22 cellular contexts compared by ENCODE assay signal in genomic region chr6:37840940-37841300, GRCh38. TPM values are rescaled to one million over a fixed set of nuclear protein-coding genes. Genes with fewer than 3 reads are reported as not detected.
DNase-seq lines count a peak whose midpoint lies in the region; ATAC-seq, FAIRE-seq and TF ChIP-seq lines count a peak whose summit lies in the region.
"Had no signal": no experiment of that assay in that cellular context is flagged by ENCODE, and none has a peak within 500 bp of the region (broad histone marks: within the 10 kb centered on the region; RNA-seq: fewer than 3 reads in every experiment).

No MANE protein-coding gene starts in this region.

- H3K27me3 Mint-ChIP-seq in CD14-positive monocyte (ENCODE audit: low read depth in 3 of 3): no peaks in the 10 kb centered on the region

- no peak for TF ChIP-seq EP300 in K562 (IDR thresholded peaks at IDR 0.05; ENCODE audit: low read length)

- H3K4me1 ChIP-seq in K562 (replicated peaks in 1 of 2; ENCODE audit: control insufficient read depth in 2 of 2, insufficient read depth in 2 of 2, low read length in 2 of 2): peaks cover 2 to 17% of the 10 kb centered on the region in 2 experiments; a peak in 4 of 5 replicates
- H3K4me1 ChIP-seq: parathyroid adenoma had no signal

- intact Hi-C loops in CD14-positive monocyte (cut with micrococcal nuclease): no loop called here
- intact Hi-C loops in K562 (cut with micrococcal nuclease): loop anchor here (2.0 kb wide), 1 partner anchor 22 kb away; the partner anchor contains the start of gene ZFAND3

- H4K20me1 ChIP-seq in K562 (replicated peaks; ENCODE audit: control insufficient read depth, insufficient read depth, low read length): no peaks in the 10 kb centered on the region

- H3K79me2 ChIP-seq in K562 (ENCODE audit: control insufficient read depth, insufficient read depth, low read length): peaks cover 65% of the 10 kb centered on the region

- no peak overlapping the region for H3K4me2 ChIP-seq in K562 (ENCODE audit: insufficient read depth, low read length)

- WGBS in K562 (ENCODE audit: insufficient coverage, low coverage, missing lambda C conversion rate): 67% methylated on average over 1 of the region's 1 CpG

- TF ChIP-seq RAD21 in K562 (CRISPR knock-in tag; conservative IDR thresholded peaks at IDR 0.05 in 1 of 2, IDR thresholded peaks at IDR 0.05 in 1 of 2): no peak

- in situ Hi-C loops in K562 (cut with MboI): no loop called here

- FAIRE-seq in K562 (lab: Jason Lieb, UNC) (no peak), urothelium cell line (lab: Jason Lieb, UNC) (no peak)
- FAIRE-seq: astrocyte, H1, RCC 7860, TTC549 had no signal

- H3K27ac ChIP-seq in K562 (ENCODE audit: extremely low read depth, low read depth, low read length): no peak overlapping the region; the same call in 2 of the 3 replicates
- H3K27ac ChIP-seq: C4-2B, coronary artery, foreskin keratinocyte, parathyroid adenoma, skin epidermis, thyroid gland had no signal

- no peak overlapping the region for H2AFZ ChIP-seq in K562 (ENCODE audit: low read depth, low read length)
- H2AFZ ChIP-seq: parathyroid adenoma had no signal

- peaks cover 59% of the 10 kb centered on the region for H3K4me1 Mint-ChIP-seq in CD14-positive monocyte

- peaks cover 0 to 3% (median 0%) of the 10 kb centered on the region in 7 donors for H3K9me3 Mint-ChIP-seq in CD14-positive monocyte
- H3K9me3 Mint-ChIP-seq: activated T-helper 2 cell treated with anti-CD3 and anti-CD28 coated beads, Interferon-gamma antibody, Interleukin-2, Interleukin-4, amounts not matched to agents 10 μg/mL and 5 μg/mL and 100 μg/mL, durations not matched to agents 14 hours and 24 hours and 36 hours had no signal

- no peaks in the 10 kb centered on the region for H3K9me3 ChIP-seq in K562 (replicated peaks; ENCODE audit: control insufficient read depth, insufficient read depth, low read depth, low read length)
- H3K9me3 ChIP-seq: thyroid gland had no signal

- CTCF ChIA-PET in GM10248 (lab: Yijun Ruan, JAX) (interaction anchor here (1.5 kb wide), 1 partner anchor 47 kb away, joined by 3 read pairs; no protein-coding TSS in a partner anchor), K562 (lab: Yijun Ruan, JAX; ENCODE audit: low intra/inter-chr PET ratio) (no interaction called here)

- no peak overlapping the region for H3K4me3 ChIP-seq in K562
- H3K4me3 ChIP-seq: coronary artery, skin epidermis, thyroid gland had no signal

- TF ChIP-seq POLR2A in K562 (conservative IDR thresholded peaks at IDR 0.05): no peak

- H3K27ac Mint-ChIP-seq in CD14-positive monocyte: peak overlapping the region in 6 of 7 donors; percentile 43 to 90 (median 74)
- H3K27ac Mint-ChIP-seq: activated T-helper 2 cell treated with anti-CD3 and anti-CD28 coated beads, Interferon-gamma antibody, Interleukin-2, Interleukin-4, amounts not matched to agents 10 μg/mL and 5 μg/mL and 100 μg/mL, durations not matched to agents 14 hours and 24 hours and 36 hours had no signal

- DNase-seq in CD14-positive monocyte (ENCODE audit: low spot score) (no peak), GM10248 (ENCODE audit: extremely low spot score) (peak; percentile 36), K562 (ENCODE audit: extremely low read depth in 1 of 4, low spot score in 3 of 4) (no peak), urothelium cell line (ENCODE audit: low spot score) (no peak)
- DNase-seq in stimulated activated CD4-positive, alpha-beta T cell treated with anti-CD3 and anti-CD28 coated beads, Interleukin-15, amount 100 ng/mL, for 24 hours: no peak
- DNase-seq: activated CD4-positive, alpha-beta T cell treated with anti-CD3 and anti-CD28 coated beads, Interleukin-2, amount 50 U/mL, for 48 hours; foreskin keratinocyte; MM.1S; NCI-H2081; NCI-H526 treated with DMSO at 0.1 percent for 48 hours; thyroid gland had no signal

- BruUV-seq in K562 (replicated peaks; lab: Mats Ljungman, UMichigan): no TSS peak

- no peak overlapping the region for H3K9ac ChIP-seq in K562 (ENCODE audit: insufficient read depth in 1 of 2, low read depth in 2 of 2, low read length in 2 of 2)
- H3K9ac ChIP-seq: parathyroid adenoma had no signal

- H3K9me1 ChIP-seq in K562 (ENCODE audit: control insufficient read depth, insufficient read depth, low read length): no peaks in the 10 kb centered on the region

- POLR2A ChIA-PET in GM10248 (lab: Yijun Ruan, JAX) (no interaction called here), K562 (lab: Yijun Ruan, JAX) (interaction anchor here (0.9 to 1.5 kb wide), 4 partner anchors 10 to 22 kb away, joined by 3 to 9 read pairs (median 5); partner anchors contain the start of gene ZFAND3)

- ATAC-seq in HG03097 (IDR thresholded peaks at IDR 0.05; ENCODE audit: low FRiP score, unreplicated experiment): peak; percentile 54
- ATAC-seq in K562: no peak
- ATAC-seq in HG03442 (IDR thresholded peaks at IDR 0.05; ENCODE audit: unreplicated experiment): no peak
- ATAC-seq: foreskin keratinocyte had no signal

- H3K27me3 ChIP-seq in K562 (ENCODE audit: control insufficient read depth in 2 of 2, insufficient read depth in 2 of 2, low read length in 2 of 2): no peaks in the 10 kb centered on the region
- H3K27me3 ChIP-seq: foreskin keratinocyte, thyroid gland had no signal

- peaks cover 3% of the 10 kb centered on the region; the same call in 1 of the 3 replicates for H3K36me3 ChIP-seq in K562 (ENCODE audit: control insufficient read depth, insufficient read depth, low read length)
- H3K36me3 ChIP-seq: thyroid gland had no signal

- no peak for TF ChIP-seq CTCF in CD14-positive monocyte (IDR thresholded peaks at IDR 0.05)
- no peak for TF ChIP-seq CTCF in GM10248 (IDR thresholded peaks at IDR 0.05; ENCODE audit: control extremely low read depth, extremely low read depth, low read depth, missing control alignments)
- no peak for TF ChIP-seq CTCF in K562 (IDR thresholded peaks at IDR 0.05 in 2 of 3, conservative IDR thresholded peaks at IDR 0.05 in 1 of 3; ENCODE audit: insufficient read depth in 2 of 3, low read depth in 1 of 3, low read length in 3 of 3)

- no peak overlapping the region for H3K4me3 Mint-ChIP-seq in CD14-positive monocyte

- H3K36me3 Mint-ChIP-seq in CD14-positive monocyte: peaks cover 8 to 28% of the 10 kb centered on the region in 2 donors

TF ChIP-seq in K562, 482 proteins besides CTCF, POLR2A, EP300 and RAD21:
- TF ChIP-seq ZNF75A (CRISPR knock-in tag; IDR thresholded peaks at IDR 0.05): no peak
- peak; percentile 51; the same call in 1 of the 2 replicates for TF ChIP-seq POLR2H (tag; IDR thresholded peaks at IDR 0.05; ENCODE audit: low read depth)
- TF ChIP-seq KHSRP (IDR thresholded peaks at IDR 0.05): 0 out of 2 replicates have a peak, but pooled peaks have one; percentile 2
- 0 out of 4 replicates have a peak, but pooled peaks of 1 of the 2 experiments have one; percentile 14 for TF ChIP-seq FOXA3 (CRISPR knock-in tag; conservative IDR thresholded peaks at IDR 0.05 in 1 of 2, IDR thresholded peaks at IDR 0.05 in 1 of 2)
- no peak for TF ChIP-seq XRCC3 (IDR thresholded peaks at IDR 0.05)

RNA-seq across cellular contexts. Expression of gene ZFAND3, which starts 21.4 kb away (rescaled TPM):
- polyA plus RNA-seq in CD14-positive monocyte: 10 to 100 TPM; 11.5 to 11.7 TPM
- total RNA-seq in K562 (2011; cell fraction: chromatin; rRNA removed; ENCODE audit: low replicate concordance): 19.0 and 22.3 TPM in 2 replicates
- 7.5 and 10.5 TPM in 2 replicates for total RNA-seq in K562 (2011; cell fraction: nucleolus; rRNA removed)
- total RNA-seq in K562 (2011; cell fraction: nucleoplasm; rRNA removed): 15.2 and 29.8 TPM in 2 replicates
- total RNA-seq in K562 (2014; rRNA removed): 6.1 and 10.5 TPM in 2 replicates
- 11.8 and 18.5 TPM in 2 replicates for total RNA-seq in K562 (2014; rRNA removed; fragmentation: Illumina TruSeq; extraction: Trizol)
- total RNA-seq in K562 (2015; rRNA removed; fragmentation: Illumina TruSeq; extraction: Trizol): 11.8 and 12.8 TPM in 2 replicates
- 23.4 and 26.5 TPM in 2 replicates for total RNA-seq in K562 (2021)
- 7.2 and 12.7 TPM in 2 replicates for polyA plus RNA-seq in K562 (2011; rRNA removed)
- 6.0 and 6.2 TPM in 2 replicates for polyA plus RNA-seq in K562 (2011; cell fraction: cytosol; rRNA removed)
- 6.9 and 7.1 TPM in 2 replicates for polyA plus RNA-seq in K562 (2011; cell fraction: nucleus; rRNA removed)
- polyA plus RNA-seq in K562 (2012): 42.2 and 91.3 TPM in 2 replicates
- polyA plus RNA-seq in K562 (2014; fragmentation: Illumina TruSeq; extraction: Trizol): 26.6 and 31.4 TPM in 2 replicates
- polyA plus RNA-seq in K562 (2014; fragmentation: Nextera tagmentation; extraction: Ambion mirVana): under 1 TPM; 0.81 to 0.87 TPM
- 9.4 and 14.4 TPM in 2 replicates for polyA plus RNA-seq in K562 (2014; rRNA removed)
- polyA minus RNA-seq in K562 (2011; rRNA and poly(A)+ RNA removed): 7.8 and 10.0 TPM in 2 replicates
- 9.6 and 11.7 TPM in 2 replicates for polyA minus RNA-seq in K562 (2011; cell fraction: cytosol; rRNA and poly(A)+ RNA removed)
- polyA minus RNA-seq in K562 (2011; cell fraction: nucleus; rRNA and poly(A)+ RNA removed): 4.4 and 7.9 TPM in 2 replicates
